In the genomic region with DNA sequence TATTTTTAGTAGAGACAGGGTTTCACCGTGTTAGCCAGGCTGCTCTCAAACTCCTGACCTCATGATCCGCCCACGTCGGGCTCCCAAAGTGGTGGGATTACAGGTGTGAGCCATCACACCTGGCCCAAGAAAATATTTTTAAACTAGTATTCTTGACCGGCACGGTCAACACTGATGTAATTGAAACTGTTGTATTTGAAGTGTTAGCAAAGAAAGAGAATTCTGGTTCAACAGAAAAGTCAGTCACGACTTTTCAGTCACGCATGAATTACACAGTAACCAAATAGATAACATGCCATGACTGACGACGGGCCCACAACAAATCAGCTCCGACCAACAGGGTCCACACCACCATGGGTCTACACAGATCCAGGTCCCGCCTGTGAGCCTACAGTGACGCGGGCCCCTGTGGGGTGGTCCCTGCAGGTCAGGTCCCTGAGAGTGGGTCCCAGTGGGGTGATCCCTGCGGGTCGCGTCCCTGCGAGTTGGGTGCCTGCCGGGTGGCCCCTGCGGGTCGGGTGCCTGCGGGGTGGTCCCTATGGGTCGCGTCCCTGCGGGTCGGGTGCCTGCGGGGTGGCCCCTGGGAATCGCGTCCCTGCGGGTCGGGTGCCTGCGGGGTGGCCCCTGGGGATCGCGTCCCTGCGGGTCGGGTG, we compare ENCODE assay signal across 8 cellular contexts. TPM values are rescaled to one million over a fixed set of nuclear protein-coding genes. Genes with fewer than 3 reads are reported as not detected.
A peak's percentile ranks its signal among the peaks of the same experiment; 100 is the strongest.
DNase-seq lines count a peak whose midpoint lies in the region; ATAC-seq, FAIRE-seq and TF ChIP-seq lines count a peak whose summit lies in the region.

No MANE protein-coding gene starts in this region.

- TF ChIP-seq CTCF in A549 (IDR thresholded peaks at IDR 0.05) (no peak), WERI-Rb-1 (IDR thresholded peaks at IDR 0.05; ENCODE audit: low read depth, low read length) (no peak), endothelial cell (IDR thresholded peaks at IDR 0.05; ENCODE audit: unreplicated experiment) (no peak)

- no peaks in the 10 kb centered on the region for H3K9me3 Mint-ChIP-seq in endothelial cell (ENCODE audit: unreplicated experiment)
- H3K9me3 Mint-ChIP-seq in naive thymus-derived CD8-positive, alpha-beta T cell: no peaks in the 10 kb centered on the region

- peak overlapping the region; percentile 88 for H3K4me2 ChIP-seq in A549

- FAIRE-seq in A549 (lab: Jason Lieb, UNC) (no peak), GM12892 (lab: Jason Lieb, UNC) (no peak)

- WGBS in A549 (ENCODE audit: missing lambda C conversion rate): 35% methylated on average over 17 of the region's 36 CpGs

- peaks cover 9% of the 10 kb centered on the region for H3K36me3 Mint-ChIP-seq in endothelial cell (ENCODE audit: low read depth, unreplicated experiment)
- H3K36me3 Mint-ChIP-seq in naive thymus-derived CD8-positive, alpha-beta T cell: peaks cover 6 to 24% (median 12%) of the 10 kb centered on the region in 3 donors

- no peak for TF ChIP-seq RAD21 in A549 (conservative IDR thresholded peaks at IDR 0.05 in 1 of 2, IDR thresholded peaks at IDR 0.05 in 1 of 2)

- H3K4me1 ChIP-seq in A549: peaks cover 9% of the 10 kb centered on the region

- no peak for TF ChIP-seq POLR2A in A549 (IDR thresholded peaks at IDR 0.05; ENCODE audit: low read length)
- TF ChIP-seq POLR2A in GM12892 (IDR thresholded peaks at IDR 0.05; ENCODE audit: low read depth, low read length): peak; percentile 84

- H3K4me1 Mint-ChIP-seq in endothelial cell (ENCODE audit: unreplicated experiment): peaks cover 19% of the 10 kb centered on the region
- peaks cover 17 to 55% (median 44%) of the 10 kb centered on the region in 4 donors for H3K4me1 Mint-ChIP-seq in naive thymus-derived CD8-positive, alpha-beta T cell

- peak overlapping the region; percentile 97 for H3K4me3 ChIP-seq in A549
- peak overlapping the region; percentile 66 for H3K4me3 ChIP-seq in WERI-Rb-1 (ENCODE audit: low read depth, low read length)

- POLR2A ChIA-PET in A549 (lab: Yijun Ruan, JAX): interaction anchor here (0.5 kb wide), 1 partner anchor 435 kb away, joined by 14 read pairs; no protein-coding TSS in a partner anchor
- POLR2A ChIA-PET in naive thymus-derived CD8-positive, alpha-beta T cell (lab: Charles Lee): interaction anchor here (0.8 to 13.5 kb wide), 6 partner anchors 14 to 112 kb away, joined by 4 to 740 read pairs (median 23); partner anchors contain the start of genes ARFRP1, LIME1, PTK6 and STMN3

- H3K27ac Mint-ChIP-seq in endothelial cell (ENCODE audit: unreplicated experiment): peak overlapping the region; percentile 84
- H3K27ac Mint-ChIP-seq in naive thymus-derived CD8-positive, alpha-beta T cell: peak overlapping the region; percentile 56 to 96 (median 92)

- no peak for TF ChIP-seq EP300 in A549 (IDR thresholded peaks at IDR 0.05)

- peak in 1 of 2 experiments; percentile 24 for DNase-seq in A549 (ENCODE audit: low read depth in 1 of 2, low spot score in 1 of 2)
- DNase-seq in GM12892 (ENCODE audit: insufficient read length): no peak
- no peak for DNase-seq in WERI-Rb-1
- DNase-seq in endothelial cell (ENCODE audit: low spot score): peak; percentile 26
- peak in 5 of 10 donors; percentile 19 to 71 (median 39) for DNase-seq in naive thymus-derived CD8-positive, alpha-beta T cell
- no peak for DNase-seq in NCI-H524 (lab: John Stamatoyannopoulos, UW)

- H3K9me3 ChIP-seq in A549: no peaks in the 10 kb centered on the region
- peaks cover 3% of the 10 kb centered on the region for H3K9me3 ChIP-seq in WERI-Rb-1 (ENCODE audit: severe bottlenecking)

- H3K36me3 ChIP-seq in WERI-Rb-1: peaks cover 12% of the 10 kb centered on the region

- peak overlapping the region; percentile 82 for H3K4me3 Mint-ChIP-seq in endothelial cell (ENCODE audit: unreplicated experiment)
- peak overlapping the region; percentile 66 to 84 (median 78) for H3K4me3 Mint-ChIP-seq in naive thymus-derived CD8-positive, alpha-beta T cell

- ATAC-seq in A549 (0 out of 6 replicates have a peak, but pooled peaks of 1 of the 2 experiments have one; percentile 3), GM18511 (IDR thresholded peaks at IDR 0.05; ENCODE audit: unreplicated experiment) (no peak), HG02798 (IDR thresholded peaks at IDR 0.05; ENCODE audit: poor library complexity, unreplicated experiment) (no peak)
- peak in 1 of 2 donors; percentile 9 for ATAC-seq in naive thymus-derived CD8-positive, alpha-beta T cell

- CTCF ChIA-PET in A549 (lab: Yijun Ruan, JAX): interaction anchor here (0.6 to 5.4 kb wide), 3 partner anchors 20 to 88 kb away, joined by 3 to 23 read pairs (median 3); partner anchors contain the start of gene PTK6

- no peaks in the 10 kb centered on the region for H3K27me3 ChIP-seq in WERI-Rb-1 (ENCODE audit: insufficient read depth, low read depth, severe bottlenecking)

- H3K27ac ChIP-seq in A549 (peak overlapping the region; percentile 97 to 100), WERI-Rb-1 (peak overlapping the region; percentile 99)

- peaks cover 8% of the 10 kb centered on the region for H3K27me3 Mint-ChIP-seq in endothelial cell (ENCODE audit: unreplicated experiment)
- no peaks in the 10 kb centered on the region for H3K27me3 Mint-ChIP-seq in naive thymus-derived CD8-positive, alpha-beta T cell

TF ChIP-seq in A549, 52 proteins besides CTCF, POLR2A, EP300 and RAD21:
- no peak for TF ChIP-seq PHF8 (IDR thresholded peaks at IDR 0.05; ENCODE audit: borderline replicate concordance, low read depth)
- TF ChIP-seq EHMT2 (IDR thresholded peaks at IDR 0.05; ENCODE audit: low read depth): no peak
- TF ChIP-seq ZFP36 (IDR thresholded peaks at IDR 0.05; ENCODE audit: borderline replicate concordance, partially characterized antibody): no peak
- TF ChIP-seq MAZ (IDR thresholded peaks at IDR 0.05; ENCODE audit: borderline replicate concordance, low read depth, low read length): no peak
- TF ChIP-seq ZSCAN20 (CRISPR knock-in tag; IDR thresholded peaks at IDR 0.05): no peak
- no peak for TF ChIP-seq MAFK (IDR thresholded peaks at IDR 0.05; ENCODE audit: partially characterized antibody)
- TF ChIP-seq FOXS1 (CRISPR knock-in tag; IDR thresholded peaks at IDR 0.05): no peak
- TF ChIP-seq CHD4 (IDR thresholded peaks at IDR 0.05; ENCODE audit: borderline replicate concordance): no peak
- no peak for TF ChIP-seq GATA3 (IDR thresholded peaks at IDR 0.05; ENCODE audit: borderline replicate concordance)
- TF ChIP-seq BHLHE40 (IDR thresholded peaks at IDR 0.05; ENCODE audit: low read depth, low read length): no peak
- no peak for TF ChIP-seq POLR2AphosphoS2 (conservative IDR thresholded peaks at IDR 0.05; ENCODE audit: low read length)
TF ChIP-seq in A549: peak in this region for 0.

RNA-seq across cellular contexts. Expression of gene GMEB2, which starts 1.0 kb away (rescaled TPM):
- polyA plus RNA-seq in A549 (2011; rRNA removed) (6.6 and 6.8 TPM in 2 replicates), A549 (2017; fragmentation: RNase III; extraction: RNeasy Plus Mini Kit Qiagen cat#74134 plus additional on column Dnase treatment) (6.4 to 7.0 TPM (median 6.5 TPM) in 3 replicates)
- polyA plus RNA-seq in A549 (2012; cell fraction: cytosol; rRNA removed): 7.4 and 10.6 TPM in 2 replicates
- 19.3 and 20.4 TPM in 2 replicates for polyA plus RNA-seq in A549 (2012; cell fraction: nucleus; rRNA removed)
- 5.8 and 7.0 TPM in 2 replicates for polyA minus RNA-seq in A549 (2011; rRNA and poly(A)+ RNA removed)
- 3.2 TPM for polyA plus RNA-seq in GM12892 (2012; ENCODE audit: missing spikeins)
- total RNA-seq in endothelial cell (ENCODE audit: unreplicated experiment): 11.2 TPM
- total RNA-seq in naive thymus-derived CD8-positive, alpha-beta T cell: 10 to 100 TPM; 26.1 to 26.6 TPM
- polyA plus RNA-seq in naive thymus-derived CD8-positive, alpha-beta T cell: 10 to 100 TPM in 1 of 3 donors, 1 to 10 TPM in 2; 6.2 to 16.3 (median 6.8) TPM

RNA-seq across cellular contexts. Expression of gene STMN3, which starts 27.3 kb away (rescaled TPM):
- polyA plus RNA-seq in A549 (2011; rRNA removed) (2.5 and 2.8 TPM in 2 replicates), A549 (2017; fragmentation: RNase III; extraction: RNeasy Plus Mini Kit Qiagen cat#74134 plus additional on column Dnase treatment) (3.2 to 5.0 TPM (median 3.8 TPM) in 3 replicates)
- 9.2 and 14.4 TPM in 2 replicates for polyA plus RNA-seq in A549 (2012; cell fraction: cytosol; rRNA removed)
- polyA plus RNA-seq in A549 (2012; cell fraction: nucleus; rRNA removed): 14.7 and 18.5 TPM in 2 replicates
- 1.6 and 2.9 TPM in 2 replicates for polyA minus RNA-seq in A549 (2011; rRNA and poly(A)+ RNA removed)
- polyA plus RNA-seq in GM12892 (2012; ENCODE audit: missing spikeins): 2.0 TPM
- total RNA-seq in endothelial cell (ENCODE audit: unreplicated experiment): 12.8 TPM
- 100 to 1,000 TPM in 1 of 2 experiments, 10 to 100 TPM in 1; 94.3 to 102 TPM for total RNA-seq in naive thymus-derived CD8-positive, alpha-beta T cell
- 10 to 100 TPM; 21.6 to 35.4 (median 34.0) TPM for polyA plus RNA-seq in naive thymus-derived CD8-positive, alpha-beta T cell

RNA-seq across cellular contexts. Expression of gene RTEL1, which starts 32.2 kb away (rescaled TPM):
- polyA plus RNA-seq in A549 (2011; rRNA removed) (12.6 and 13.5 TPM in 2 replicates), A549 (2017; fragmentation: RNase III; extraction: RNeasy Plus Mini Kit Qiagen cat#74134 plus additional on column Dnase treatment) (10.7 to 11.6 TPM (median 11.3 TPM) in 3 replicates)
- 10.9 and 14.3 TPM in 2 replicates for polyA plus RNA-seq in A549 (2012; cell fraction: cytosol; rRNA removed)
- polyA plus RNA-seq in A549 (2012; cell fraction: nucleus; rRNA removed): 87.2 and 98.4 TPM in 2 replicates
- polyA minus RNA-seq in A549 (2011; rRNA and poly(A)+ RNA removed): 34.4 and 37.9 TPM in 2 replicates
- 10.9 TPM for polyA plus RNA-seq in GM12892 (2012; ENCODE audit: missing spikeins)
- 20.2 TPM for total RNA-seq in endothelial cell (ENCODE audit: unreplicated experiment)
- 10 to 100 TPM; 23.6 to 25.5 TPM for total RNA-seq in naive thymus-derived CD8-positive, alpha-beta T cell
- 1 to 10 TPM; 3.2 to 6.8 (median 4.4) TPM for polyA plus RNA-seq in naive thymus-derived CD8-positive, alpha-beta T cell

RNA-seq across cellular contexts. Expression of gene HELZ2, which starts 51.9 kb away (rescaled TPM):
- 3.2 and 4.9 TPM in 2 replicates for polyA plus RNA-seq in A549 (2011; rRNA removed)
- polyA plus RNA-seq in A549 (2012; cell fraction: cytosol; rRNA removed): 3.3 and 6.0 TPM in 2 replicates
- 13.2 and 22.7 TPM in 2 replicates for polyA plus RNA-seq in A549 (2012; cell fraction: nucleus; rRNA removed)
- polyA plus RNA-seq in A549 (2017; fragmentation: RNase III; extraction: RNeasy Plus Mini Kit Qiagen cat#74134 plus additional on column Dnase treatment): 4.5 to 5.0 TPM (median 4.8 TPM) in 3 replicates
- 6.9 and 8.9 TPM in 2 replicates for polyA minus RNA-seq in A549 (2011; rRNA and poly(A)+ RNA removed)
- polyA plus RNA-seq in GM12892 (2012; ENCODE audit: missing spikeins): 10.3 TPM
- total RNA-seq in endothelial cell (ENCODE audit: unreplicated experiment): 15.3 TPM
- 10 to 100 TPM; 22.7 to 24.4 TPM for total RNA-seq in naive thymus-derived CD8-positive, alpha-beta T cell
- 1 to 10 TPM; 3.1 to 4.6 (median 4.1) TPM for polyA plus RNA-seq in naive thymus-derived CD8-positive, alpha-beta T cell
